In the genomic region with DNA sequence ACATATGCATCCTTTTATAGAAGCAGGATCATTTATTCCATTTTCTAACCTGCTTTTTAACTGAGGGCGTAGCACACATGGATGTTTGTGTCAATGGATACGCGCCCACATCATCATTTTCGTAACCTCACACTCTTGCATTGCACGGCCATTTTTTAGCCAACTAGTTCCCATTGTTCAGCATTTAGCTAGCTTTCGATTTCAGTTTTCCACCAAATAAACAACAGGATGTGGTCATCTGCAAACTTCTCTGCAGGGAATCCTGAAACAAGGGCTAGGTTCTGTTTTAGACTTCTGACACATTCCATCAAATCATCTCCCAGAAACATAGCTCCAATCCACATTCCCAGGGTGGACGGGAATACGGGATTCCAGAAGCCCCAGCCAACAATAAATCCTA, we compare ENCODE assay signal across 9 cellular contexts. TPM values are rescaled to one million over a fixed set of nuclear protein-coding genes. Genes with fewer than 3 reads are reported as not detected.
DNase-seq lines count a peak whose midpoint lies in the region; ATAC-seq and TF ChIP-seq lines count a peak whose summit lies in the region.
"Had no signal": no experiment of that assay in that cellular context is flagged by ENCODE, and none has a peak within 500 bp of the region (broad histone marks: within the 10 kb centered on the region; RNA-seq: fewer than 3 reads in every experiment).

No MANE protein-coding gene starts in this region.

- no peaks in the 10 kb centered on the region; the same call in none of the 2 replicates for H3K36me3 ChIP-seq in Caco-2 (ENCODE audit: control insufficient read depth, insufficient read depth, low read length)
- peaks cover 4% of the 10 kb centered on the region for H3K36me3 ChIP-seq in PC-3 (ENCODE audit: low read depth, low read length)
- peaks cover 9% of the 10 kb centered on the region for H3K36me3 ChIP-seq in effector memory CD4-positive, alpha-beta T cell (ENCODE audit: control insufficient read depth, insufficient read depth, low read length)
- H3K36me3 ChIP-seq in psoas muscle (ENCODE audit: insufficient read depth in 1 of 2, low read depth in 1 of 2) = no peaks in the 10 kb centered on the region
- H3K36me3 ChIP-seq: adrenal gland had no signal

- DNase-seq in Caco-2 (no peak), PC-3 (peak; percentile 68), psoas muscle (no peak), NCI-H2171 (lab: John Stamatoyannopoulos, UW) (no peak), mesenteric fat pad (ENCODE audit: low spot score) (no peak)
- peak in 1 of 3 donors; percentile 15 for DNase-seq in effector memory CD4-positive, alpha-beta T cell

- no peaks in the 10 kb centered on the region for H3K9me3 ChIP-seq in Caco-2
- H3K9me3 ChIP-seq in PC-3 (ENCODE audit: low read length) = no peaks in the 10 kb centered on the region
- H3K9me3 ChIP-seq in effector memory CD4-positive, alpha-beta T cell (ENCODE audit: control insufficient read depth, low read length) = no peaks in the 10 kb centered on the region
- H3K9me3 ChIP-seq in psoas muscle = no peaks in the 10 kb centered on the region
- H3K9me3 ChIP-seq: adrenal gland had no signal

- no peak overlapping the region for H3K4me3 Mint-ChIP-seq in Caco-2 (ENCODE audit: unreplicated experiment)

- peak; percentile 21 for ATAC-seq in PC-3
- no peak for ATAC-seq in psoas muscle
- ATAC-seq in HG02981 (IDR thresholded peaks at IDR 0.05; ENCODE audit: unreplicated experiment) = no peak
- ATAC-seq in HG03469 (IDR thresholded peaks at IDR 0.05; ENCODE audit: unreplicated experiment) = no peak

- H2AFZ ChIP-seq in PC-3 (ENCODE audit: low read length) = no peak overlapping the region

- H3K36me3 Mint-ChIP-seq in Caco-2 (ENCODE audit: insufficient read depth, unreplicated experiment) = peaks cover 6% of the 10 kb centered on the region

- H3K4me2 ChIP-seq in PC-3 (ENCODE audit: low read length) = peak overlapping the region; percentile 51

- H3K27me3 Mint-ChIP-seq in Caco-2 (ENCODE audit: insufficient read depth, unreplicated experiment) = no peaks in the 10 kb centered on the region

- TF ChIP-seq CTCF in Caco-2 (IDR thresholded peaks at IDR 0.05; ENCODE audit: insufficient read depth in 1 of 2, low read depth in 1 of 2, low read length in 1 of 2, severe bottlenecking in 1 of 2, unreplicated experiment in 1 of 2) (no peak), PC-3 (conservative IDR thresholded peaks at IDR 0.05; ENCODE audit: low read depth, low read length) (no peak), psoas muscle (IDR thresholded peaks at IDR 0.05) (no peak)

- CTCF ChIA-PET in Caco-2 (lab: Charles Lee) (interaction anchor here (1.2 to 1.3 kb wide), 2 partner anchors 14 to 39 kb away, joined by 3 to 4 read pairs; no protein-coding TSS in a partner anchor), PC-3 (lab: Charles Lee) (interaction anchor here (0.6 to 1.5 kb wide), 4 partner anchors 14 to 172 kb away, joined by 3 to 8 read pairs (median 3); no protein-coding TSS in a partner anchor)

- H4K20me1 ChIP-seq in PC-3 (ENCODE audit: low read length) = no peaks in the 10 kb centered on the region

- intact Hi-C loops in Caco-2 (cut with micrococcal nuclease; ENCODE audit: unreplicated experiment) = no loop called here
- intact Hi-C loops in PC-3 (cut with micrococcal nuclease) = loop anchor here (10.0 kb wide), 1 partner anchor 335 kb away; a partner anchor contains a TSS
- intact Hi-C loops in psoas muscle (cut with DNase I) = no loop called here

- no peaks in the 10 kb centered on the region for H3K9me3 Mint-ChIP-seq in Caco-2 (ENCODE audit: unreplicated experiment)

- H3K27me3 ChIP-seq in Caco-2 (replicated peaks; ENCODE audit: control insufficient read depth, insufficient read depth, low read length) = no peaks in the 10 kb centered on the region
- no peaks in the 10 kb centered on the region for H3K27me3 ChIP-seq in PC-3 (ENCODE audit: low read length)
- H3K27me3 ChIP-seq in effector memory CD4-positive, alpha-beta T cell (replicated peaks; ENCODE audit: control insufficient read depth, insufficient read depth, low read length, poor library complexity, severe bottlenecking) = no peaks in the 10 kb centered on the region
- H3K27me3 ChIP-seq in psoas muscle (ENCODE audit: insufficient read depth in 3 of 3, low read length in 2 of 3) = peaks cover 0 to 8% (median 2%) of the 10 kb centered on the region in 3 donors
- H3K27me3 ChIP-seq: adrenal gland had no signal

- peak overlapping the region; percentile 33 for H3K27ac Mint-ChIP-seq in Caco-2 (ENCODE audit: unreplicated experiment)

- H3K4me1 Mint-ChIP-seq in Caco-2 (ENCODE audit: low read depth, unreplicated experiment) = peaks cover under 1% of the 10 kb centered on the region

- peaks cover 4% of the 10 kb centered on the region for H3F3A ChIP-seq in PC-3 (ENCODE audit: low read length, unreplicated experiment)

- peaks cover 86% of the 10 kb centered on the region for H3K79me2 ChIP-seq in PC-3 (ENCODE audit: low read length)

- H3K4me3 ChIP-seq in Caco-2 (ENCODE audit: low read depth, low read length) (no peak overlapping the region), PC-3 (ENCODE audit: low read length) (peak overlapping the region; percentile 21; the same call in 1 of the 2 replicates), psoas muscle (peak overlapping the region; percentile 22)
- peak overlapping the region; percentile 7 for H3K4me3 ChIP-seq in effector memory CD4-positive, alpha-beta T cell (ENCODE audit: insufficient read depth, low read depth, low read length, poor library complexity, severe bottlenecking)
- H3K4me3 ChIP-seq: adrenal gland had no signal

- peak overlapping the region; percentile 7; the same call in 1 of the 2 replicates for H3K9ac ChIP-seq in PC-3 (ENCODE audit: low read length)

- H3K9me2 ChIP-seq in PC-3 (replicated peaks; ENCODE audit: low read length) = no peaks in the 10 kb centered on the region

- H3K4me1 ChIP-seq in Caco-2 (peaks cover 1% of the 10 kb centered on the region; the same call in 1 of the 2 replicates), PC-3 (ENCODE audit: insufficient read depth, low read length) (peaks cover 47% of the 10 kb centered on the region), psoas muscle (peaks cover 11% of the 10 kb centered on the region)
- H3K4me1 ChIP-seq in effector memory CD4-positive, alpha-beta T cell (ENCODE audit: control insufficient read depth, insufficient read depth, low read length, poor library complexity, severe bottlenecking) = peaks cover 41% of the 10 kb centered on the region

- BruUV-seq in Caco-2 (replicated peaks; lab: Mats Ljungman, UMichigan) (no TSS peak), PC-3 (replicated peaks; lab: Mats Ljungman, UMichigan) (no TSS peak)

- POLR2A ChIA-PET in Caco-2 (lab: Charles Lee) (interaction anchor here (0.6 kb wide), 1 partner anchor 183 kb away, joined by 3 read pairs; a partner anchor contains a TSS), PC-3 (lab: Charles Lee; ENCODE audit: unreplicated experiment) (interaction anchor here (0.6 kb wide), 4 partner anchors 12 to 255 kb away, joined by 3 to 4 read pairs (median 4); no protein-coding TSS in a partner anchor)

- WGBS in psoas muscle, 3 donors = 51 to 60% (median 52%) methylated on average over 8 of the region's 8 CpGs

- H3K27ac ChIP-seq in PC-3 (ENCODE audit: low read length) = peak overlapping the region; percentile 66
- H3K27ac ChIP-seq in effector memory CD4-positive, alpha-beta T cell (ENCODE audit: insufficient read depth, low read length, poor library complexity, severe bottlenecking) = peak overlapping the region; percentile 79
- peak overlapping the region; percentile 55 for H3K27ac ChIP-seq in psoas muscle

RNA-seq across cellular contexts. Expression of a gene that starts 6.4 kb away (rescaled TPM):
- total RNA-seq in Caco-2 (2022) (46.3 and 48.3 TPM in 2 replicates), PC-3 (2014; rRNA removed) (125 and 145 TPM in 2 replicates), psoas muscle (1 to 10 TPM; 1.5 to 4.2 (median 2.5) TPM), mesenteric fat pad (26.7 TPM)
- 1 to 10 TPM; 1.7 to 3.9 (median 2.9) TPM for polyA plus RNA-seq in psoas muscle

RNA-seq across cellular contexts. Expression of a gene that starts 37.2 kb away (rescaled TPM):
- total RNA-seq in Caco-2 (2022) = 1.7 and 3.4 TPM in 2 replicates
- total RNA-seq in PC-3 (2014; rRNA removed) = 8.7 and 9.1 TPM in 2 replicates
- 10 to 100 TPM in 1 of 4 donors, 1 to 10 TPM in 3; 2.0 to 12.5 (median 4.5) TPM for total RNA-seq in psoas muscle
- polyA plus RNA-seq in psoas muscle = 1 to 10 TPM in 2 of 3 donors, under 1 TPM in 1; 0.82 to 1.9 (median 1.8) TPM
- 14.1 TPM for total RNA-seq in mesenteric fat pad
